8 cellular contexts compared by ENCODE assay signal in genomic region chr9:15553528-15553898, GRCh38. TPM values are rescaled to one million over a fixed set of nuclear protein-coding genes. Genes with fewer than 3 reads are reported as not detected.
DNase-seq lines count a peak whose midpoint lies in the region; ATAC-seq and TF ChIP-seq lines count a peak whose summit lies in the region.

No MANE protein-coding gene starts in this region.

- H3K4me1 ChIP-seq in Loucy (ENCODE audit: insufficient read depth, low read length, poor library complexity, severe bottlenecking) (peaks cover 19% of the 10 kb centered on the region), endodermal cell (ENCODE audit: control insufficient read depth, insufficient read depth, low read length) (peaks cover 3% of the 10 kb centered on the region)

- no peaks in the 10 kb centered on the region for H4K20me1 ChIP-seq in Loucy (ENCODE audit: insufficient read depth, low read length, poor library complexity, severe bottlenecking)

- H3K4me3 ChIP-seq in Loucy (ENCODE audit: low read length, poor library complexity, severe bottlenecking) (peak overlapping the region; percentile 88), endodermal cell (ENCODE audit: low read length) (peak overlapping the region; percentile 91)

- H2AFZ ChIP-seq in Loucy (ENCODE audit: low read length), result peak overlapping the region; percentile 90

- H3K79me2 ChIP-seq in Loucy (ENCODE audit: insufficient read depth, low read length), result peaks cover 20% of the 10 kb centered on the region

- H3K9ac ChIP-seq in Loucy (ENCODE audit: low read depth, low read length, poor library complexity, severe bottlenecking) (peak overlapping the region; percentile 84), endodermal cell (ENCODE audit: extremely low read depth, low read length, poor library complexity, severe bottlenecking) (peak overlapping the region; percentile 97)

- H3K9me2 ChIP-seq in Loucy (replicated peaks; ENCODE audit: low read depth, low read length), result no peaks in the 10 kb centered on the region

- H3K4me3 Mint-ChIP-seq in endodermal cell (peak overlapping the region; percentile 84), progenitor cell of endocrine pancreas (ENCODE audit: low read depth) (peak overlapping the region; percentile 92)

- H3K36me3 Mint-ChIP-seq in endodermal cell (ENCODE audit: low read depth) (no peaks in the 10 kb centered on the region), progenitor cell of endocrine pancreas (ENCODE audit: insufficient read depth) (no peaks in the 10 kb centered on the region)

- H3K36me3 ChIP-seq in Loucy (ENCODE audit: insufficient read depth, low read length) (no peaks in the 10 kb centered on the region), endodermal cell (ENCODE audit: control insufficient read depth, insufficient read depth, low read length) (no peaks in the 10 kb centered on the region)

- ATAC-seq in GM18499 (IDR thresholded peaks at IDR 0.05; ENCODE audit: insufficient read depth, unreplicated experiment) (peak; percentile 15), GM21723 (IDR thresholded peaks at IDR 0.05; ENCODE audit: unreplicated experiment) (peak; percentile 36)

- H3K27ac Mint-ChIP-seq in endodermal cell (peak overlapping the region; percentile 99), progenitor cell of endocrine pancreas (no peak overlapping the region)

- peak overlapping the region; percentile 84 for H3K4me2 ChIP-seq in Loucy (ENCODE audit: low read depth, low read length, poor library complexity, severe bottlenecking)

- peaks cover 11% of the 10 kb centered on the region for H3K27me3 Mint-ChIP-seq in endodermal cell (ENCODE audit: insufficient read depth)
- H3K27me3 Mint-ChIP-seq in progenitor cell of endocrine pancreas, result peaks cover 7% of the 10 kb centered on the region

- H3K9me3 ChIP-seq in Loucy (ENCODE audit: insufficient read depth, low read depth, low read length) (no peaks in the 10 kb centered on the region), endodermal cell (ENCODE audit: control insufficient read depth, low read length) (no peaks in the 10 kb centered on the region)

- H3F3A ChIP-seq in Loucy (ENCODE audit: low read depth), result peaks cover 6% of the 10 kb centered on the region; the same call in 1 of the 2 replicates

- H3K27me3 ChIP-seq in Loucy (ENCODE audit: insufficient read depth, low read length, poor library complexity, severe bottlenecking), result no peaks in the 10 kb centered on the region
- H3K27me3 ChIP-seq in endodermal cell (ENCODE audit: control insufficient read depth, insufficient read depth, low read length, poor library complexity, severe bottlenecking), result no peaks in the 10 kb centered on the region

- TF ChIP-seq CTCF in Loucy (conservative IDR thresholded peaks at IDR 0.05; ENCODE audit: low read length), result no peak
- TF ChIP-seq CTCF in endodermal cell (conservative IDR thresholded peaks at IDR 0.05), result no peak
- TF ChIP-seq CTCF in progenitor cell of endocrine pancreas (IDR thresholded peaks at IDR 0.05; ENCODE audit: unreplicated experiment), result no peak

- H3K9me3 Mint-ChIP-seq in endodermal cell, result peaks cover 5% of the 10 kb centered on the region
- no peaks in the 10 kb centered on the region for H3K9me3 Mint-ChIP-seq in progenitor cell of endocrine pancreas (ENCODE audit: low read depth)

- H3K4me1 Mint-ChIP-seq in endodermal cell (peaks cover 19% of the 10 kb centered on the region), progenitor cell of endocrine pancreas (ENCODE audit: low read depth) (no peaks in the 10 kb centered on the region)

- 0 to 4% methylated on average over 5 to 13 of the region's 13 CpGs for WGBS in endodermal cell (ENCODE audit: insufficient coverage in 1 of 2, insufficient read length in 1 of 2), 2 experiments

- no peak for DNase-seq in endodermal cell
- DNase-seq in progenitor cell of endocrine pancreas (ENCODE audit: low spot score, unreplicated experiment), result no peak
- DNase-seq in NCI-H2029 treated with DMSO at 0.1 percent for 48 hours (lab: John Stamatoyannopoulos, UW), result no peak
- no peak for DNase-seq in Kasumi-1 (lab: John Stamatoyannopoulos, UW)
- DNase-seq in AG08395 (ENCODE audit: low spot score), result no peak

- peak overlapping the region; percentile 99 for H3K27ac ChIP-seq in endodermal cell (ENCODE audit: low read depth, low read length)

RNA-seq across cellular contexts. Expression of gene CCDC171, which starts 0.7 kb away (rescaled TPM):
- 1 to 10 TPM; 6.3 to 6.8 TPM for total RNA-seq in endodermal cell
- polyA plus RNA-seq in endodermal cell (2013, experiment 1 of 2), result 5.0 TPM
- 3.9 TPM for polyA plus RNA-seq in endodermal cell (2013, experiment 2 of 2)
- 5.1 and 7.7 TPM in 2 replicates for total RNA-seq in progenitor cell of endocrine pancreas

RNA-seq across cellular contexts. Expression of gene PSIP1, which starts 42.7 kb away (rescaled TPM):
- total RNA-seq in endodermal cell, result 100 to 1,000 TPM; 226 to 257 TPM
- polyA plus RNA-seq in endodermal cell (2013, experiment 1 of 2), result 205 TPM
- 212 TPM for polyA plus RNA-seq in endodermal cell (2013, experiment 2 of 2)
- 82.3 and 85.7 TPM in 2 replicates for total RNA-seq in progenitor cell of endocrine pancreas
